ENCODE assay signal across 21 cellular contexts in the genomic region with DNA sequence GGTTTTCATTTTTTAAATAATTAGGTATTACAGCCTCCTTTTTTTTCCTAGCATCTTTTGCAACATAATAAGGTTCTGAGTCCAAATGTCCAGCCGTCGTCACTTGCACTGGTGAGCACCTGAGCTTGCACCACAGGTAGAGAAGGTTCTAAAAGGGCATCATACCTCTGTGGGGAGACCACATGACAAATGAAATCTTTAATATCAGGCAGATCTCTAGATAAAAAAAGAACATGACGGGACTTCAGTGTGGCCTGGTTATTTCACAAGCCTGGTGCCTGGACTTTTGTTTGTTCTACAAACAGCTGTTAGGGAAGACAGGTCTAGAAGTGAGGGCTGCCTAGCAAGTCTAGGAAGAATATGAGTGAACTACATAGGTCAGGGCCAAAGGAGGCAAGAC. TPM values are rescaled to one million over a fixed set of nuclear protein-coding genes. Genes with fewer than 3 reads are reported as not detected.
DNase-seq lines count a peak whose midpoint lies in the region; ATAC-seq and TF ChIP-seq lines count a peak whose summit lies in the region.
"Had no signal": no experiment of that assay in that cellular context is flagged by ENCODE, and none has a peak within 500 bp of the region (broad histone marks: within the 10 kb centered on the region; RNA-seq: fewer than 3 reads in every experiment).

No MANE protein-coding gene starts in this region.

- intact Hi-C loops in mammary epithelial cell (cut with micrococcal nuclease), result loop anchor here (5.0 kb wide), 1 partner anchor 211 kb away; no protein-coding TSS in a partner anchor

- no peak overlapping the region for H3K4me3 ChIP-seq in RWPE2 (ENCODE audit: severe bottlenecking)
- H3K4me3 ChIP-seq in mammary epithelial cell (replicated peaks in 1 of 3; ENCODE audit: insufficient read depth in 1 of 3, low read depth in 2 of 3, low read length in 3 of 3), result peak overlapping the region in 2 of 3 experiments; percentile 69 to 71
- no peak overlapping the region for H3K4me3 ChIP-seq in MM.1S (ENCODE audit: low read length)
- H3K4me3 ChIP-seq: SK-N-MC, uterus had no signal

- H3K9ac ChIP-seq in mammary epithelial cell (ENCODE audit: insufficient read depth, low read length), result no peak overlapping the region
- no peak overlapping the region for H3K9ac ChIP-seq in MM.1S (ENCODE audit: low read length)

- peak overlapping the region; percentile 100 for H3K27ac Mint-ChIP-seq in activated T-cell treated with anti-CD3 and anti-CD28 coated beads, Interleukin-2, amount 50 U/mL, for 72 hours
- H3K27ac Mint-ChIP-seq in stimulated activated naive CD8-positive, alpha-beta T cell treated with anti-CD3 and anti-CD28 coated beads, Interleukin-15, amount 100 ng/mL, for 72 hours, result peak overlapping the region in 1 of 2 donors; percentile 79
- H3K27ac Mint-ChIP-seq: H9 had no signal

- H3K27me3 ChIP-seq in RWPE2 (ENCODE audit: insufficient read depth, poor library complexity, severe bottlenecking) (no peaks in the 10 kb centered on the region), mammary epithelial cell (ENCODE audit: insufficient read depth, low read length) (no peaks in the 10 kb centered on the region), MM.1S (replicated peaks; ENCODE audit: insufficient read depth, low read length) (no peaks in the 10 kb centered on the region)
- H3K27me3 ChIP-seq: uterus had no signal

- H3K36me3 ChIP-seq in RWPE2 (ENCODE audit: low read depth) (peaks cover 5% of the 10 kb centered on the region; the same call in 1 of the 2 replicates), mammary epithelial cell (ENCODE audit: insufficient read depth, low read length) (no peaks in the 10 kb centered on the region), MM.1S (replicated peaks; ENCODE audit: insufficient read depth, low read length) (no peaks in the 10 kb centered on the region)
- H3K36me3 ChIP-seq: uterus had no signal

- DNase-seq in activated T-cell treated with anti-CD3 and anti-CD28 coated beads, Interleukin-2, amount 50 U/mL, for 72 hours, result no peak
- no peak for DNase-seq in activated T-cell treated with anti-CD3 and anti-CD28 coated beads, Interleukin-2, amount 50 U/mL, for 48 hours
- no peak for DNase-seq in RWPE2 (ENCODE audit: low spot score)
- no peak for DNase-seq in mammary epithelial cell
- DNase-seq in stimulated activated naive CD8-positive, alpha-beta T cell treated with anti-CD3 and anti-CD28 coated beads, Interleukin-15, amount 100 ng/mL, for 72 hours, result no peak
- no peak for DNase-seq in caudate nucleus (lab: John Stamatoyannopoulos, UW)
- DNase-seq in MM.1S, result no peak
- DNase-seq: activated CD8-positive, alpha-beta memory T cell treated with anti-CD3 and anti-CD28 coated beads for 24 hours; Calu3; effector memory CD4-positive, alpha-beta T cell; H9; hypothalamus; KG1; kidney glomerular epithelial cell; NCI-H1105; NCI-H748 treated with DMSO at 0.1 percent for 48 hours; stimulated activated naive CD4-positive, alpha-beta T cell treated with Interleukin-2 at 50 U/mL for 16 hours; uterus had no signal

- no peak for ATAC-seq in activated T-cell treated with anti-CD3 and anti-CD28 coated beads, Interleukin-2, amount 50 U/mL, for 72 hours (replicated peaks in 1 of 2)
- ATAC-seq in RWPE2 (ENCODE audit: low read depth) (no peak), HG03432 (IDR thresholded peaks at IDR 0.05; ENCODE audit: unreplicated experiment) (no peak)
- no peak for ATAC-seq in stimulated activated naive CD8-positive, alpha-beta T cell treated with anti-CD3 and anti-CD28 coated beads, Interleukin-15, amount 100 ng/mL, for 72 hours

- no peaks in the 10 kb centered on the region for H3F3A ChIP-seq in MM.1S (ENCODE audit: insufficient read depth, low read length)

- in situ Hi-C loops in mammary epithelial cell (cut with MboI; ENCODE audit: low sequenced_read_pairs in 2 of 2), result loop anchor here in 1 of 2 donors (25.0 kb wide), 1 partner anchor 271 kb away; the partner anchor contains the start of gene PHLDB2

- 90% methylated on average over 3 of the region's 3 CpGs for WGBS in mammary epithelial cell (ENCODE audit: low coverage, missing lambda C conversion rate)

- H3K36me3 Mint-ChIP-seq in activated T-cell treated with anti-CD3 and anti-CD28 coated beads, Interleukin-2, amount 50 U/mL, for 72 hours (ENCODE audit: insufficient read depth in 2 of 2), result peaks cover 43 to 77% of the 10 kb centered on the region in 2 donors

- no TSS peak for BruUV-seq in mammary epithelial cell (replicated peaks; lab: Mats Ljungman, UMichigan)

- H4K20me1 ChIP-seq in mammary epithelial cell (ENCODE audit: insufficient read depth, low read length), result no peaks in the 10 kb centered on the region
- no peaks in the 10 kb centered on the region for H4K20me1 ChIP-seq in MM.1S (ENCODE audit: insufficient read depth, low read length)

- dilution Hi-C loops in mammary epithelial cell (cut with HindIII; ENCODE audit: low sequenced_read_pairs), result loop anchor here (25.0 kb wide), 1 partner anchor 346 kb away; no protein-coding TSS in a partner anchor

- H3K27ac ChIP-seq in RWPE2 (ENCODE audit: poor library complexity, severe bottlenecking), result peak overlapping the region; percentile 94
- H3K27ac ChIP-seq in mammary epithelial cell (ENCODE audit: insufficient read depth, low read depth, low read length), result peak overlapping the region; percentile 96
- H3K27ac ChIP-seq in caudate nucleus (ENCODE audit: low read depth, low read length), result no peak overlapping the region
- no peak overlapping the region for H3K27ac ChIP-seq in MM.1S (ENCODE audit: low read length)
- H3K27ac ChIP-seq: SK-N-MC, uterus had no signal

- H3K4me2 ChIP-seq in mammary epithelial cell (ENCODE audit: insufficient read depth, low read depth, low read length) (peak overlapping the region; percentile 99), MM.1S (ENCODE audit: low read depth, low read length) (no peak overlapping the region)

- TF ChIP-seq CTCF in RWPE2 (IDR thresholded peaks at IDR 0.05; ENCODE audit: poor library complexity, severe bottlenecking) (no peak), mammary epithelial cell (conservative IDR thresholded peaks at IDR 0.05 in 1 of 2, IDR thresholded peaks at IDR 0.05 in 1 of 2; ENCODE audit: extremely low read depth in 1 of 2, insufficient read depth in 1 of 2, low read depth in 1 of 2, low read length in 2 of 2) (no peak), MM.1S (IDR thresholded peaks at IDR 0.05; ENCODE audit: low read length) (no peak)

- H3K9me3 ChIP-seq in RWPE2 (ENCODE audit: severe bottlenecking), result no peaks in the 10 kb centered on the region
- H3K9me3 ChIP-seq in mammary epithelial cell (replicated peaks; ENCODE audit: insufficient read depth, low read length), result no peaks in the 10 kb centered on the region
- no peaks in the 10 kb centered on the region for H3K9me3 ChIP-seq in MM.1S (replicated peaks; ENCODE audit: insufficient read depth, low read length)
- H3K9me3 ChIP-seq: uterus had no signal

- H3K9me2 ChIP-seq in MM.1S (replicated peaks; ENCODE audit: insufficient read depth, low read length), result no peaks in the 10 kb centered on the region

- H2AFZ ChIP-seq in mammary epithelial cell (ENCODE audit: low read depth, low read length), result no peak overlapping the region
- H2AFZ ChIP-seq in MM.1S (ENCODE audit: low read length), result no peak overlapping the region

- H3K9me3 Mint-ChIP-seq in activated T-cell treated with anti-CD3 and anti-CD28 coated beads, Interleukin-2, amount 50 U/mL, for 72 hours, result peaks cover 3 to 4% of the 10 kb centered on the region in 2 donors
- H3K9me3 Mint-ChIP-seq in stimulated activated naive CD8-positive, alpha-beta T cell treated with anti-CD3 and anti-CD28 coated beads, Interleukin-15, amount 100 ng/mL, for 72 hours, result peaks cover 10 to 16% of the 10 kb centered on the region in 2 donors

- peaks cover 67% of the 10 kb centered on the region for H3K4me1 Mint-ChIP-seq in activated T-cell treated with anti-CD3 and anti-CD28 coated beads, Interleukin-2, amount 50 U/mL, for 72 hours (ENCODE audit: low read depth)
- peaks cover 81% of the 10 kb centered on the region for H3K4me1 Mint-ChIP-seq in stimulated activated naive CD8-positive, alpha-beta T cell treated with anti-CD3 and anti-CD28 coated beads, Interleukin-15, amount 100 ng/mL, for 72 hours
- H3K4me1 Mint-ChIP-seq: H9 had no signal

- H3K4me1 ChIP-seq in RWPE2 (ENCODE audit: insufficient read depth, poor library complexity, severe bottlenecking) (peaks cover 65% of the 10 kb centered on the region), mammary epithelial cell (ENCODE audit: insufficient read depth, low read length) (peaks cover 60% of the 10 kb centered on the region), MM.1S (ENCODE audit: low read length) (no peaks in the 10 kb centered on the region)
- H3K4me1 ChIP-seq: uterus had no signal

- H3K79me2 ChIP-seq in mammary epithelial cell (ENCODE audit: insufficient read depth, low read length), result peaks cover 39% of the 10 kb centered on the region
- no peaks in the 10 kb centered on the region for H3K79me2 ChIP-seq in MM.1S (ENCODE audit: low read length)

- peak overlapping the region; percentile 97 to 99 for H3K4me3 Mint-ChIP-seq in activated T-cell treated with anti-CD3 and anti-CD28 coated beads, Interleukin-2, amount 50 U/mL, for 72 hours
- H3K4me3 Mint-ChIP-seq in stimulated activated naive CD8-positive, alpha-beta T cell treated with anti-CD3 and anti-CD28 coated beads, Interleukin-15, amount 100 ng/mL, for 72 hours, result peak overlapping the region; percentile 83 to 96
- H3K4me3 Mint-ChIP-seq: H9 had no signal

- no peaks in the 10 kb centered on the region for H3K27me3 Mint-ChIP-seq in activated T-cell treated with anti-CD3 and anti-CD28 coated beads, Interleukin-2, amount 50 U/mL, for 72 hours (ENCODE audit: low read depth)
- H3K27me3 Mint-ChIP-seq in stimulated activated naive CD8-positive, alpha-beta T cell treated with anti-CD3 and anti-CD28 coated beads, Interleukin-15, amount 100 ng/mL, for 72 hours, result no peaks in the 10 kb centered on the region

- CTCF ChIA-PET in mammary epithelial cell (lab: Charles Lee; ENCODE audit: low non-redundant PET), result no interaction called here

RNA-seq across cellular contexts. Expression of gene ZBED2, which starts 3.6 kb away (rescaled TPM):
- total RNA-seq in activated T-cell treated with anti-CD3 and anti-CD28 coated beads, Interleukin-2, amount 50 U/mL, for 72 hours, result 100 to 1,000 TPM; 360 to 597 TPM
- total RNA-seq in mammary epithelial cell, result 10 to 100 TPM in 1 of 2 donors, 1 to 10 TPM in 1; 3.2 to 85.7 TPM
- 42.6 TPM for polyA plus RNA-seq in mammary epithelial cell
- polyA minus RNA-seq in mammary epithelial cell, result 44.8 TPM
- total RNA-seq: cardiac septum, H9 had no signal

RNA-seq across cellular contexts. Expression of gene CD96, which starts 49.6 kb away (rescaled TPM):
- total RNA-seq in activated T-cell treated with anti-CD3 and anti-CD28 coated beads, Interleukin-2, amount 50 U/mL, for 72 hours, result 10 to 100 TPM; 88.9 to 99.6 TPM
- total RNA-seq in mammary epithelial cell, result under 1 TPM in 1 of 2 donors, not detected in 1; 0.16 TPM
- 0.09 TPM for polyA plus RNA-seq in mammary epithelial cell
- polyA minus RNA-seq in mammary epithelial cell, result not detected
- total RNA-seq: Calu3, H9 had no signal

Comparison
In these comparisons a context has a peak if more than half of its experiments do, and no peak if none do; other contexts are left out.
1. H3K27ac ChIP-seq: peak in RWPE2 (single experiment) and mammary epithelial cell (single experiment); none in caudate nucleus (single experiment) and MM.1S (single experiment).
2. H3K4me3 ChIP-seq: peak in mammary epithelial cell (2 of 3); none in RWPE2 (single experiment) and MM.1S (single experiment).
3. RNA of gene ZBED2, which starts 3.6 kb away (total RNA-seq): 360 to 597 TPM in activated T-cell treated with anti-CD3 and anti-CD28 coated beads, Interleukin-2, amount 50 U/mL, for 72 hours; 3.2 to 85.7 TPM in mammary epithelial cell; every median in the first group is over 4 times any median in the second.
4. RNA of gene CD96, which starts 49.6 kb away (total RNA-seq): 88.9 to 99.6 TPM in activated T-cell treated with anti-CD3 and anti-CD28 coated beads, Interleukin-2, amount 50 U/mL, for 72 hours; 0.16 TPM in mammary epithelial cell; every median in the first group is over 10 times any median in the second.